Comparison of ENCODE assay signal across 11 cellular contexts in the genomic region with DNA sequence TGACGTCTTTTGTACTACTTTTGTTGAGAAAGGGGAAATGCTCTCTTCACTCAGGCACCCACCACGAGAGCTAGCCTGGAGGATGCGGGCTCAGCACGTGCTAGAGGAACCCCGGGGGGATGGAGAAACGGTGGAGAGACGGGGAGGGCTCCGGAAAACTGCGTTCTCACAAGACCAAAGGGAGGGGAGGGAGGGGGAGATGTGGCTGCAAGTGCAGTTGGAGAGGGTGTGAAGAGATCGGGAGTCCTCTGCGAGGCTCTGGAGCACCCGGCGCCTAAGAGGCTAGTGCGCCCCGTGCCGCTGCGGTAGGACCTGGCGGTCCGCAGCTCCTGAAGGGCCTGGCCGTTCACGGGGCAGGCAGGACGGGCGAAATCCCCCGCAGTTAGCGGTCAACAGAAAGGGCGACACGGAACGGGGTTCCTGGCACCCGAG. TPM values are rescaled to one million over a fixed set of nuclear protein-coding genes. Genes with fewer than 3 reads are reported as not detected.
DNase-seq lines count a peak whose midpoint lies in the region; ATAC-seq and TF ChIP-seq lines count a peak whose summit lies in the region.
"Had no signal": no experiment of that assay in that cellular context is flagged by ENCODE, and none has a peak within 500 bp of the region (broad histone marks: within the 10 kb centered on the region; RNA-seq: fewer than 3 reads in every experiment).

No MANE protein-coding gene starts in this region.

- WGBS in H9 (ENCODE audit: extremely low coverage, insufficient read length, low lambda C conversion rate) = no CpG with 5 or more reads among the region's 29 CpGs

- no peak overlapping the region for H3K56ac ChIP-seq in H9 (ENCODE audit: insufficient read length, low read depth, low read length)

- H2BK15ac ChIP-seq in H9 (ENCODE audit: low read depth, low read length) = no peak overlapping the region

- H4K91ac ChIP-seq in H9 (ENCODE audit: insufficient read length, low read depth, low read length) = no peak overlapping the region

- H3K27me3 ChIP-seq in H9 (ENCODE audit: insufficient read depth, low read length) = peaks cover 4% of the 10 kb centered on the region; the same call in 1 of the 2 replicates
- H3K27me3 ChIP-seq: SJSA1 had no signal

- peaks cover 5% of the 10 kb centered on the region for H3K23me2 ChIP-seq in H9 (ENCODE audit: insufficient read length, low read depth, low read length, poor library complexity, severe bottlenecking)

- ATAC-seq in activated T-cell treated with anti-CD3 and anti-CD28 coated beads, Interleukin-2, amount 50 U/mL, for 72 hours (replicated peaks in 1 of 2) = peak in 1 of 2 donors; percentile 37
- ATAC-seq in left ventricle myocardium superior (peak; percentile 31), HG02763 (IDR thresholded peaks at IDR 0.05; ENCODE audit: unreplicated experiment) (no peak), GM21360 (IDR thresholded peaks at IDR 0.05; ENCODE audit: unreplicated experiment) (no peak)

- peaks cover 0 to 3% of the 10 kb centered on the region in 2 experiments; a peak in 3 of 5 replicates for H3K9me3 Mint-ChIP-seq in H9
- peaks cover 0 to 2% of the 10 kb centered on the region in 2 donors for H3K9me3 Mint-ChIP-seq in activated T-cell treated with anti-CD3 and anti-CD28 coated beads, Interleukin-2, amount 50 U/mL, for 72 hours

- H3T11ph ChIP-seq in H9 (ENCODE audit: low read length) = no peak overlapping the region

- H3K14ac ChIP-seq in H9 (ENCODE audit: insufficient read depth, low read length) = no peak overlapping the region

- no peak overlapping the region for H2AK5ac ChIP-seq in H9 (ENCODE audit: insufficient read length, low read length)

- H4K20me1 ChIP-seq in H9 (ENCODE audit: control insufficient read depth, insufficient read depth, insufficient read length) = no peaks in the 10 kb centered on the region

- H3K36me3 Mint-ChIP-seq in H9 (ENCODE audit: insufficient read depth in 1 of 3, low read depth in 3 of 3) = peaks cover 0 to 3% (median 0%) of the 10 kb centered on the region in 3 experiments; a peak in 1 of 7 replicates
- H3K36me3 Mint-ChIP-seq in activated T-cell treated with anti-CD3 and anti-CD28 coated beads, Interleukin-2, amount 50 U/mL, for 72 hours (ENCODE audit: insufficient read depth in 2 of 2) = no peaks in the 10 kb centered on the region

- no peak overlapping the region for H2BK12ac ChIP-seq in H9 (ENCODE audit: insufficient read length, low read depth, low read length)

- peaks cover 4 to 9% of the 10 kb centered on the region in 2 experiments for H3K4me1 Mint-ChIP-seq in H9
- H3K4me1 Mint-ChIP-seq in activated T-cell treated with anti-CD3 and anti-CD28 coated beads, Interleukin-2, amount 50 U/mL, for 72 hours (ENCODE audit: low read depth) = peaks cover 17% of the 10 kb centered on the region

- no peak overlapping the region for H2BK5ac ChIP-seq in H9 (ENCODE audit: insufficient read length, low read length)

- no peak overlapping the region for H3K9ac ChIP-seq in H9 (ENCODE audit: extremely low read depth, insufficient read length, low read length)

- H3K4ac ChIP-seq in H9 (ENCODE audit: low read depth, low read length) = no peak overlapping the region

- no peaks in the 10 kb centered on the region for H3K4me1 ChIP-seq in H9 (ENCODE audit: insufficient read depth, low read length)

- no peak overlapping the region for H2BK20ac ChIP-seq in H9 (ENCODE audit: low read depth, low read length, poor library complexity, severe bottlenecking)

- H3K23ac ChIP-seq in H9 (ENCODE audit: insufficient read length, low read depth, low read length) = no peak overlapping the region

- no peak overlapping the region for H2AFZ ChIP-seq in H9 (ENCODE audit: low read length)

- H2BK120ac ChIP-seq in H9 (ENCODE audit: low read depth, low read length, poor library complexity, severe bottlenecking) = no peak overlapping the region

- no peaks in the 10 kb centered on the region for H3K79me2 ChIP-seq in H9 (ENCODE audit: insufficient read depth, low read length)

- H4K5ac ChIP-seq in H9 (ENCODE audit: insufficient read length, low read depth, low read length) = no peak overlapping the region

- H3K9me3 ChIP-seq in H9 (ENCODE audit: control insufficient read depth, low read depth, low read length) = no peaks in the 10 kb centered on the region
- H3K9me3 ChIP-seq: SJSA1 had no signal

- peak; percentile 52 for DNase-seq in H9
- DNase-seq in activated T-cell treated with anti-CD3 and anti-CD28 coated beads, Interleukin-2, amount 50 U/mL, for 72 hours = no peak
- DNase-seq in left ventricle myocardium superior = no peak
- DNase-seq in retinal pigment epithelial cell (ENCODE audit: low read depth) = no peak
- no peak for DNase-seq in epidermal melanocyte (ENCODE audit: insufficient read length, low spot score)
- DNase-seq in activated effector memory CD4-positive, alpha-beta T cell treated with Interleukin-2 at 50 U/mL for 16 hours = no peak
- DNase-seq: HCEC 1CT, Karpas-422 had no signal

- H3K18ac ChIP-seq in H9 (ENCODE audit: insufficient read length, low read depth, low read length) = no peak overlapping the region

- no peak overlapping the region for H4K8ac ChIP-seq in H9 (replicated peaks; ENCODE audit: insufficient read length, low read depth, low read length)

- intact Hi-C loops in left ventricle myocardium superior (cut with micrococcal nuclease) = loop anchor here (10.0 kb wide), 2 partner anchors 229 to 529 kb away; partner anchors contain the start of genes MRPL57 and SKA3

- H3K27ac Mint-ChIP-seq in H9 = no peak overlapping the region
- no peak overlapping the region for H3K27ac Mint-ChIP-seq in activated T-cell treated with anti-CD3 and anti-CD28 coated beads, Interleukin-2, amount 50 U/mL, for 72 hours

- H3K27ac ChIP-seq in H9 (ENCODE audit: insufficient read length, low read depth, low read length) = no peak overlapping the region
- H3K27ac ChIP-seq: SJSA1 had no signal

- H3K27me3 Mint-ChIP-seq in H9 (ENCODE audit: low read depth) = peaks cover 49% of the 10 kb centered on the region
- peaks cover 50% of the 10 kb centered on the region for H3K27me3 Mint-ChIP-seq in activated T-cell treated with anti-CD3 and anti-CD28 coated beads, Interleukin-2, amount 50 U/mL, for 72 hours (ENCODE audit: low read depth)

- peak overlapping the region; percentile 26 for H3K4me3 ChIP-seq in retinal pigment epithelial cell (ENCODE audit: low read length)
- H3K4me3 ChIP-seq: SJSA1 had no signal

- peak overlapping the region; percentile 35 for H3K4me2 ChIP-seq in H9 (ENCODE audit: insufficient read depth, insufficient read length, low read length)

- H3K79me1 ChIP-seq in H9 (ENCODE audit: insufficient read depth, low read depth, low read length, poor library complexity, severe bottlenecking) = no peaks in the 10 kb centered on the region

- TF ChIP-seq CTCF in H9 (conservative IDR thresholded peaks at IDR 0.05) (no peak), retinal pigment epithelial cell (conservative IDR thresholded peaks at IDR 0.05; ENCODE audit: low read depth, low read length) (no peak)

- H3K4me3 Mint-ChIP-seq in H9 = peak overlapping the region; percentile 43 to 69
- peak overlapping the region; percentile 35 to 71 for H3K4me3 Mint-ChIP-seq in activated T-cell treated with anti-CD3 and anti-CD28 coated beads, Interleukin-2, amount 50 U/mL, for 72 hours

RNA-seq across cellular contexts. Expression of gene XPO4, which starts 43.4 kb away (rescaled TPM):
- total RNA-seq in H9 (2021) = 34.1 and 36.1 TPM in 2 replicates
- total RNA-seq in activated T-cell treated with anti-CD3 and anti-CD28 coated beads, Interleukin-2, amount 50 U/mL, for 72 hours = 10 to 100 TPM; 20.8 to 26.8 TPM
- 32.9 TPM for total RNA-seq in left ventricle myocardium superior
